19 cellular contexts compared by ENCODE assay signal in genomic region chr3:15892828-15893227, GRCh38.
A peak's percentile ranks its signal among the peaks of the same experiment; 100 is the strongest.
DNase-seq lines count a peak whose midpoint lies in the region; ATAC-seq, FAIRE-seq and TF ChIP-seq lines count a peak whose summit lies in the region.
"Had no signal": no experiment of that assay in that cellular context is flagged by ENCODE, and none has a peak within 500 bp of the region (broad histone marks: within the 10 kb centered on the region; RNA-seq: fewer than 3 reads in every experiment).

No MANE protein-coding gene starts in this region.

- H3K27me3 ChIP-seq in left ventricle myocardium inferior (ENCODE audit: low read depth) (no peaks in the 10 kb centered on the region), bronchial epithelial cell (ENCODE audit: control insufficient read depth, insufficient read depth, low read length) (no peaks in the 10 kb centered on the region)
- H3K27me3 ChIP-seq: hepatocyte, testis had no signal

- CTCF ChIA-PET in activated CD4-positive, alpha-beta T cell treated with anti-CD3 and anti-CD28 coated beads for 36 hours (lab: Charles Lee) = interaction anchor here (0.8 kb wide), 1 partner anchor 16 kb away, joined by 3 read pairs; no protein-coding TSS in a partner anchor

- H3K4me1 Mint-ChIP-seq in activated CD4-positive, alpha-beta T cell treated with anti-CD3 and anti-CD28 coated beads for 36 hours = peaks cover 3% of the 10 kb centered on the region
- H3K4me1 Mint-ChIP-seq: activated naive CD4-positive, alpha-beta T cell treated with anti-CD3 and anti-CD28 coated beads, Interleukin-2, amount 10 ng/mL, durations not matched to agents 7 days and 5 days; central memory CD8-positive, alpha-beta T cell; T-helper 17 cell had no signal

- no peaks in the 10 kb centered on the region for H3K9me3 Mint-ChIP-seq in activated CD4-positive, alpha-beta T cell treated with anti-CD3 and anti-CD28 coated beads for 36 hours (ENCODE audit: low read depth)
- H3K9me3 Mint-ChIP-seq: central memory CD8-positive, alpha-beta T cell had no signal

- no peaks in the 10 kb centered on the region for H3K36me3 ChIP-seq in left ventricle myocardium inferior
- H3K36me3 ChIP-seq in bronchial epithelial cell (ENCODE audit: control insufficient read depth, insufficient read depth, low read length) = no peaks in the 10 kb centered on the region

- H3K9me3 ChIP-seq in left ventricle myocardium inferior (replicated peaks) = peaks cover 9% of the 10 kb centered on the region
- H3K9me3 ChIP-seq: Caco-2, testis had no signal

- TF ChIP-seq CTCF in left ventricle myocardium inferior (IDR thresholded peaks at IDR 0.05; ENCODE audit: borderline replicate concordance) (no peak), bronchial epithelial cell (IDR thresholded peaks at IDR 0.05; ENCODE audit: insufficient read depth, low read length, severe bottlenecking) (no peak), D721Med (IDR thresholded peaks at IDR 0.05; ENCODE audit: insufficient read depth, missing control alignments) (no peak)

- peaks cover 20% of the 10 kb centered on the region for H3K4me1 ChIP-seq in left ventricle myocardium inferior
- H3K4me1 ChIP-seq: Caco-2, testis had no signal

- H3K4me3 ChIP-seq in left ventricle myocardium inferior (no peak overlapping the region), bronchial epithelial cell (ENCODE audit: low read depth, low read length) (no peak overlapping the region)
- H3K4me3 ChIP-seq: hepatocyte, testis had no signal

- peaks cover 2% of the 10 kb centered on the region for H3K27me3 Mint-ChIP-seq in activated CD4-positive, alpha-beta T cell treated with anti-CD3 and anti-CD28 coated beads for 36 hours
- H3K27me3 Mint-ChIP-seq: activated naive CD4-positive, alpha-beta T cell treated with anti-CD3 and anti-CD28 coated beads, Interleukin-2, amount 10 ng/mL, durations not matched to agents 7 days and 5 days had no signal

- FAIRE-seq in bronchial epithelial cell (lab: Jason Lieb, UNC) (no peak), D721Med (lab: Jason Lieb, UNC) (no peak)

- no peak overlapping the region for H3K27ac Mint-ChIP-seq in activated CD4-positive, alpha-beta T cell treated with anti-CD3 and anti-CD28 coated beads for 36 hours
- H3K27ac Mint-ChIP-seq: activated naive CD4-positive, alpha-beta T cell treated with anti-CD3 and anti-CD28 coated beads, Interleukin-2, amount 10 ng/mL, durations not matched to agents 7 days and 5 days; T-helper 17 cell had no signal

- DNase-seq in left ventricle myocardium inferior (no peak), Right ventricle myocardium superior (no peak), bronchial epithelial cell (ENCODE audit: low read depth) (peak; percentile 28), kidney glomerular epithelial cell (lab: John Stamatoyannopoulos, UW) (peak; percentile 92), D721Med (ENCODE audit: insufficient read length, low spot score) (no peak), HCEC 1CT (no peak), Kasumi-1 (lab: John Stamatoyannopoulos, UW) (no peak)
- DNase-seq in activated CD4-positive, alpha-beta T cell treated with anti-CD3 and anti-CD28 coated beads for 36 hours = no peak
- DNase-seq: activated CD8-positive, alpha-beta memory T cell treated with anti-CD3 and anti-CD28 coated beads, Interleukin-2, amount 50 U/mL, for 48 hours; activated naive CD4-positive, alpha-beta T cell treated with anti-CD3 and anti-CD28 coated beads, Interleukin-2, amount 10 ng/mL, durations not matched to agents 7 days and 5 days; Caco-2; GOT3; NK-92 treated with Interleukin-12 subunit alpha and Interleukin-12 subunit beta, amount 100 ng/mL, for 24 hours; SHP77 treated with DMSO at 0.1 percent for 48 hours; T-helper 17 cell; testis had no signal

- peak overlapping the region; percentile 79 for H3K27ac ChIP-seq in left ventricle myocardium inferior (replicated peaks)
- H3K27ac ChIP-seq: hepatocyte, testis had no signal

- no peak for ATAC-seq in Right ventricle myocardium superior (ENCODE audit: poor library complexity)
- ATAC-seq in activated CD4-positive, alpha-beta T cell treated with anti-CD3 and anti-CD28 coated beads for 36 hours = no peak
- ATAC-seq: left lobe of liver, T-helper 17 cell had no signal

- POLR2A ChIA-PET in activated CD4-positive, alpha-beta T cell treated with anti-CD3 and anti-CD28 coated beads for 36 hours (lab: Charles Lee) = no interaction called here

- H3K36me3 Mint-ChIP-seq in activated CD4-positive, alpha-beta T cell treated with anti-CD3 and anti-CD28 coated beads for 36 hours (ENCODE audit: low read depth) = no peaks in the 10 kb centered on the region
- H3K36me3 Mint-ChIP-seq: activated naive CD4-positive, alpha-beta T cell treated with anti-CD3 and anti-CD28 coated beads, Interleukin-2, amount 10 ng/mL, durations not matched to agents 7 days and 5 days had no signal

- no peak overlapping the region for H3K4me3 Mint-ChIP-seq in activated CD4-positive, alpha-beta T cell treated with anti-CD3 and anti-CD28 coated beads for 36 hours
- H3K4me3 Mint-ChIP-seq: activated naive CD4-positive, alpha-beta T cell treated with anti-CD3 and anti-CD28 coated beads, Interleukin-2, amount 10 ng/mL, durations not matched to agents 7 days and 5 days; central memory CD8-positive, alpha-beta T cell; T-helper 17 cell had no signal

- intact Hi-C loops in left ventricle myocardium inferior (cut with micrococcal nuclease) (no loop called here), Right ventricle myocardium superior (cut with DNase I) (no loop called here)
- intact Hi-C loops in activated CD4-positive, alpha-beta T cell treated with anti-CD3 and anti-CD28 coated beads for 36 hours (cut with DNase I, micrococcal nuclease) = no loop called here

Comparison
In these comparisons a context has a peak if more than half of its experiments do, and no peak if none do; other contexts are left out.
1. DNase-seq: peak in bronchial epithelial cell (single experiment) and kidney glomerular epithelial cell (single experiment); none in left ventricle myocardium inferior (single experiment), Right ventricle myocardium superior (single experiment), D721Med (single experiment), HCEC 1CT (single experiment), Kasumi-1 (0 of 2) and activated CD4-positive, alpha-beta T cell treated with anti-CD3 and anti-CD28 coated beads for 36 hours (single experiment).